Comparison of ENCODE assay signal across 2 cellular contexts in genomic region chr4:98997176-98997575, GRCh38.
TF ChIP-seq lines count a peak whose summit lies in the region.

No MANE protein-coding gene starts in this region.

TF ChIP-seq in GM23338, 12 proteins besides CTCF, POLR2A, EP300 and RAD21 (continued from another document):
- TF ChIP-seq ZNF462 (CRISPR knock-in tag; IDR thresholded peaks at IDR 0.05) (no peak), CREB1 (CRISPR knock-in tag; IDR thresholded peaks at IDR 0.05; ENCODE audit: low read depth) (no peak), POLR2AphosphoS5 (IDR thresholded peaks at IDR 0.05; ENCODE audit: low read depth) (no peak), EZH2 (IDR thresholded peaks at IDR 0.05; ENCODE audit: low read depth, unreplicated experiment) (no peak)
- TF ChIP-seq, protein P1, sequence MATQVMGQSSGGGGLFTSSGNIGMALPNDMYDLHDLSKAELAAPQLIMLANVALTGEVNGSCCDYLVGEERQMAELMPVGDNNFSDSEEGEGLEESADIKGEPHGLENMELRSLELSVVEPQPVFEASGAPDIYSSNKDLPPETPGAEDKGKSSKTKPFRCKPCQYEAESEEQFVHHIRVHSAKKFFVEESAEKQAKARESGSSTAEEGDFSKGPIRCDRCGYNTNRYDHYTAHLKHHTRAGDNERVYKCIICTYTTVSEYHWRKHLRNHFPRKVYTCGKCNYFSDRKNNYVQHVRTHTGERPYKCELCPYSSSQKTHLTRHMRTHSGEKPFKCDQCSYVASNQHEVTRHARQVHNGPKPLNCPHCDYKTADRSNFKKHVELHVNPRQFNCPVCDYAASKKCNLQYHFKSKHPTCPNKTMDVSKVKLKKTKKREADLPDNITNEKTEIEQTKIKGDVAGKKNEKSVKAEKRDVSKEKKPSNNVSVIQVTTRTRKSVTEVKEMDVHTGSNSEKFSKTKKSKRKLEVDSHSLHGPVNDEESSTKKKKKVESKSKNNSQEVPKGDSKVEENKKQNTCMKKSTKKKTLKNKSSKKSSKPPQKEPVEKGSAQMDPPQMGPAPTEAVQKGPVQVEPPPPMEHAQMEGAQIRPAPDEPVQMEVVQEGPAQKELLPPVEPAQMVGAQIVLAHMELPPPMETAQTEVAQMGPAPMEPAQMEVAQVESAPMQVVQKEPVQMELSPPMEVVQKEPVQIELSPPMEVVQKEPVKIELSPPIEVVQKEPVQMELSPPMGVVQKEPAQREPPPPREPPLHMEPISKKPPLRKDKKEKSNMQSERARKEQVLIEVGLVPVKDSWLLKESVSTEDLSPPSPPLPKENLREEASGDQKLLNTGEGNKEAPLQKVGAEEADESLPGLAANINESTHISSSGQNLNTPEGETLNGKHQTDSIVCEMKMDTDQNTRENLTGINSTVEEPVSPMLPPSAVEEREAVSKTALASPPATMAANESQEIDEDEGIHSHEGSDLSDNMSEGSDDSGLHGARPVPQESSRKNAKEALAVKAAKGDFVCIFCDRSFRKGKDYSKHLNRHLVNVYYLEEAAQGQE (IDR thresholded peaks at IDR 0.05; ENCODE audit: unreplicated experiment) = no peak

TF ChIP-seq in WTC11, 78 proteins besides CTCF, POLR2A, EP300 and RAD21 (continued from another document):
- TF ChIP-seq, protein P2, sequence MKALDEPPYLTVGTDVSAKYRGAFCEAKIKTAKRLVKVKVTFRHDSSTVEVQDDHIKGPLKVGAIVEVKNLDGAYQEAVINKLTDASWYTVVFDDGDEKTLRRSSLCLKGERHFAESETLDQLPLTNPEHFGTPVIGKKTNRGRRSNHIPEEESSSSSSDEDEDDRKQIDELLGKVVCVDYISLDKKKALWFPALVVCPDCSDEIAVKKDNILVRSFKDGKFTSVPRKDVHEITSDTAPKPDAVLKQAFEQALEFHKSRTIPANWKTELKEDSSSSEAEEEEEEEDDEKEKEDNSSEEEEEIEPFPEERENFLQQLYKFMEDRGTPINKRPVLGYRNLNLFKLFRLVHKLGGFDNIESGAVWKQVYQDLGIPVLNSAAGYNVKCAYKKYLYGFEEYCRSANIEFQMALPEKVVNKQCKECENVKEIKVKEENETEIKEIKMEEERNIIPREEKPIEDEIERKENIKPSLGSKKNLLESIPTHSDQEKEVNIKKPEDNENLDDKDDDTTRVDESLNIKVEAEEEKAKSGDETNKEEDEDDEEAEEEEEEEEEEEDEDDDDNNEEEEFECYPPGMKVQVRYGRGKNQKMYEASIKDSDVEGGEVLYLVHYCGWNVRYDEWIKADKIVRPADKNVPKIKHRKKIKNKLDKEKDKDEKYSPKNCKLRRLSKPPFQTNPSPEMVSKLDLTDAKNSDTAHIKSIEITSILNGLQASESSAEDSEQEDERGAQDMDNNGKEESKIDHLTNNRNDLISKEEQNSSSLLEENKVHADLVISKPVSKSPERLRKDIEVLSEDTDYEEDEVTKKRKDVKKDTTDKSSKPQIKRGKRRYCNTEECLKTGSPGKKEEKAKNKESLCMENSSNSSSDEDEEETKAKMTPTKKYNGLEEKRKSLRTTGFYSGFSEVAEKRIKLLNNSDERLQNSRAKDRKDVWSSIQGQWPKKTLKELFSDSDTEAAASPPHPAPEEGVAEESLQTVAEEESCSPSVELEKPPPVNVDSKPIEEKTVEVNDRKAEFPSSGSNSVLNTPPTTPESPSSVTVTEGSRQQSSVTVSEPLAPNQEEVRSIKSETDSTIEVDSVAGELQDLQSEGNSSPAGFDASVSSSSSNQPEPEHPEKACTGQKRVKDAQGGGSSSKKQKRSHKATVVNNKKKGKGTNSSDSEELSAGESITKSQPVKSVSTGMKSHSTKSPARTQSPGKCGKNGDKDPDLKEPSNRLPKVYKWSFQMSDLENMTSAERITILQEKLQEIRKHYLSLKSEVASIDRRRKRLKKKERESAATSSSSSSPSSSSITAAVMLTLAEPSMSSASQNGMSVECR (CRISPR knock-in tag; IDR thresholded peaks at IDR 0.05; ENCODE audit: borderline replicate concordance) = no peak
- TF ChIP-seq CDX4 (CRISPR knock-in tag; IDR thresholded peaks at IDR 0.05; ENCODE audit: borderline replicate concordance) = no peak
- TF ChIP-seq, protein P3, sequence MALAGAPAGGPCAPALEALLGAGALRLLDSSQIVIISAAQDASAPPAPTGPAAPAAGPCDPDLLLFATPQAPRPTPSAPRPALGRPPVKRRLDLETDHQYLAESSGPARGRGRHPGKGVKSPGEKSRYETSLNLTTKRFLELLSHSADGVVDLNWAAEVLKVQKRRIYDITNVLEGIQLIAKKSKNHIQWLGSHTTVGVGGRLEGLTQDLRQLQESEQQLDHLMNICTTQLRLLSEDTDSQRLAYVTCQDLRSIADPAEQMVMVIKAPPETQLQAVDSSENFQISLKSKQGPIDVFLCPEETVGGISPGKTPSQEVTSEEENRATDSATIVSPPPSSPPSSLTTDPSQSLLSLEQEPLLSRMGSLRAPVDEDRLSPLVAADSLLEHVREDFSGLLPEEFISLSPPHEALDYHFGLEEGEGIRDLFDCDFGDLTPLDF (CRISPR knock-in tag; IDR thresholded peaks at IDR 0.05) = no peak
- no peak for TF ChIP-seq ZNF396 (CRISPR knock-in tag; IDR thresholded peaks at IDR 0.05; ENCODE audit: borderline replicate concordance)
- no peak for TF ChIP-seq ERG (CRISPR knock-in tag; IDR thresholded peaks at IDR 0.05)
- no peak for TF ChIP-seq FOXK1 (CRISPR knock-in tag; IDR thresholded peaks at IDR 0.05)
- TF ChIP-seq MYBL2 (CRISPR knock-in tag; IDR thresholded peaks at IDR 0.05) = no peak
- no peak for TF ChIP-seq SOX15 (CRISPR knock-in tag; IDR thresholded peaks at IDR 0.05)
- TF ChIP-seq ESRRA (CRISPR knock-in tag; IDR thresholded peaks at IDR 0.05; ENCODE audit: borderline replicate concordance) = no peak
- TF ChIP-seq NFATC4 (CRISPR knock-in tag; IDR thresholded peaks at IDR 0.05) = no peak
- no peak for TF ChIP-seq ZNF512 (CRISPR knock-in tag; IDR thresholded peaks at IDR 0.05; ENCODE audit: borderline replicate concordance)
